In the genomic region with DNA sequence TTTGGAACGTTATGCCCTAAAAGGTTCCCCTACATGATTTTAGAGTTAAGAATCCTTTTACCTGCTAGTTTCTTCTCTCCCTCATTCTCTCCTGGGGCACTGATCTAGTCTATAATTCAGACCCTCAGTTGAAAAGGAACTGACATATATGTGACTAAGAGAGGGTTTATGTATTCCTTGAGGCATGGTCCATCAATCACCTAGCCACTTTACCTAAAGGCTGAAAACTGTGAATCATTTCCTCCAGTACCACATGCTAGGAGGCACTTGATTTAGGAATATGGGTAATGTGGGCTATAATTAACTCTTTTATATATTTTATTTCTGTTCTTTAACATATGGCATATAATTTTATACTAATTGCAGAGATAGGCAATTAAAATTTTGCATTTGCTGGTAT, we compare ENCODE assay signal across 20 cellular contexts.
"Had no signal": no experiment of that assay in that cellular context is flagged by ENCODE, and none has a peak within 500 bp of the region (broad histone marks: within the 10 kb centered on the region; RNA-seq: fewer than 3 reads in every experiment).

No MANE protein-coding gene starts in this region.

- H3K27ac ChIP-seq: hepatocyte, lower lobe of right lung, neutrophil, pancreas, spleen, upper lobe of right lung had no signal

- H3K4me1 ChIP-seq: lower lobe of right lung, pancreas, upper lobe of right lung had no signal

- H3K9me3 Mint-ChIP-seq: activated B cell treated with CpG ODN at 0.5 μM for 24 hours; activated CD4-positive, alpha-beta T cell treated with anti-CD3 and anti-CD28 coated beads, Interleukin-2, amount 10 ng/mL, durations not matched to agents 24 days and 14 days; activated naive CD4-positive, alpha-beta T cell treated with anti-CD3 and anti-CD28 coated beads, Interleukin-2, amount 10 ng/mL, durations not matched to agents 7 days and 5 days; activated naive CD8-positive, alpha-beta T cell treated with anti-CD3 and anti-CD28 coated beads, Interleukin-2, amount 50 U/mL, for 24 hours; activated T-cell treated with anti-CD3 and anti-CD28 coated beads, Interleukin-2, amount 50 U/mL, for 4 hours; natural killer cell; stimulated activated naive B cell treated with anti-CD40 and anti-IgM and Interleukin-4, amounts not matched to agents 10 μg/mL and 1 μg/mL and 100 μg/mL, for 72 hours had no signal

- H3K9me3 ChIP-seq: lower lobe of right lung, neutrophil, pancreas, spleen, upper lobe of right lung had no signal

- H3K4me1 Mint-ChIP-seq: activated CD4-positive, alpha-beta T cell treated with anti-CD3 and anti-CD28 coated beads, Interleukin-2, amount 10 ng/mL, durations not matched to agents 24 days and 14 days; activated naive CD4-positive, alpha-beta T cell treated with anti-CD3 and anti-CD28 coated beads, Interleukin-2, amount 10 ng/mL, durations not matched to agents 7 days and 5 days; activated naive CD8-positive, alpha-beta T cell treated with anti-CD3 and anti-CD28 coated beads, Interleukin-2, amount 50 U/mL, for 24 hours; natural killer cell; stimulated activated naive B cell treated with anti-CD40 and anti-IgM and Interleukin-4, amounts not matched to agents 10 μg/mL and 1 μg/mL and 100 μg/mL, for 72 hours had no signal

- DNase-seq: activated B cell treated with CpG ODN at 0.5 μM for 24 hours; activated CD4-positive, alpha-beta T cell treated with anti-CD3 and anti-CD28 coated beads, Interleukin-2, amount 10 ng/mL, durations not matched to agents 24 days and 14 days; activated CD8-positive, alpha-beta memory T cell treated with anti-CD3 and anti-CD28 coated beads, Interleukin-2, amount 50 U/mL, for 4 hours; activated effector memory CD4-positive, alpha-beta T cell treated with Interleukin-2 at 50 U/mL for 16 hours; activated naive CD4-positive, alpha-beta T cell treated with anti-CD3 and anti-CD28 coated beads, Interleukin-2, amount 10 ng/mL, durations not matched to agents 7 days and 5 days; activated naive CD8-positive, alpha-beta T cell treated with anti-CD3 and anti-CD28 coated beads, Interleukin-2, amount 50 U/mL, for 24 hours; activated T-cell treated with anti-CD3 and anti-CD28 coated beads, Interleukin-2, amount 50 U/mL, for 4 hours; anterior cingulate cortex; dermis blood vessel endothelial cell; effector memory CD4-positive, alpha-beta T cell; left colon; lower lobe of right lung; natural killer cell; pancreas; spleen; stimulated activated naive B cell treated with anti-CD40 and anti-IgM and Interleukin-4, amounts not matched to agents 10 μg/mL and 1 μg/mL and 100 μg/mL, for 72 hours; upper lobe of right lung had no signal

- ATAC-seq: activated naive CD8-positive, alpha-beta T cell treated with anti-CD3 and anti-CD28 coated beads, Interleukin-2, amount 50 U/mL, for 24 hours; activated T-cell treated with anti-CD3 and anti-CD28 coated beads, Interleukin-2, amount 50 U/mL, for 4 hours; left colon; lower lobe of right lung; natural killer cell; pancreas; sciatic nerve; stimulated activated naive B cell treated with anti-CD40 and anti-IgM and Interleukin-4, amounts not matched to agents 10 μg/mL and 1 μg/mL and 100 μg/mL, for 72 hours; upper lobe of right lung had no signal

- H3K27me3 ChIP-seq: hepatocyte, neutrophil, pancreas, spleen, upper lobe of right lung had no signal

- H3K4me3 Mint-ChIP-seq: activated B cell treated with CpG ODN at 0.5 μM for 24 hours; activated CD4-positive, alpha-beta T cell treated with anti-CD3 and anti-CD28 coated beads, Interleukin-2, amount 10 ng/mL, durations not matched to agents 24 days and 14 days; activated naive CD4-positive, alpha-beta T cell treated with anti-CD3 and anti-CD28 coated beads, Interleukin-2, amount 10 ng/mL, durations not matched to agents 7 days and 5 days; activated naive CD8-positive, alpha-beta T cell treated with anti-CD3 and anti-CD28 coated beads, Interleukin-2, amount 50 U/mL, for 24 hours; activated T-cell treated with anti-CD3 and anti-CD28 coated beads, Interleukin-2, amount 50 U/mL, for 4 hours; natural killer cell; stimulated activated naive B cell treated with anti-CD40 and anti-IgM and Interleukin-4, amounts not matched to agents 10 μg/mL and 1 μg/mL and 100 μg/mL, for 72 hours had no signal

- H3K4me3 ChIP-seq: hepatocyte, lower lobe of right lung, pancreas, spleen, upper lobe of right lung had no signal

- H3K36me3 Mint-ChIP-seq: activated naive CD4-positive, alpha-beta T cell treated with anti-CD3 and anti-CD28 coated beads, Interleukin-2, amount 10 ng/mL, durations not matched to agents 7 days and 5 days; natural killer cell had no signal

- H3K36me3 ChIP-seq: lower lobe of right lung, neutrophil, pancreas, spleen, upper lobe of right lung had no signal

- H3K27ac Mint-ChIP-seq: activated B cell treated with CpG ODN at 0.5 μM for 24 hours; activated CD4-positive, alpha-beta T cell treated with anti-CD3 and anti-CD28 coated beads, Interleukin-2, amount 10 ng/mL, durations not matched to agents 24 days and 14 days; activated naive CD4-positive, alpha-beta T cell treated with anti-CD3 and anti-CD28 coated beads, Interleukin-2, amount 10 ng/mL, durations not matched to agents 7 days and 5 days; activated naive CD8-positive, alpha-beta T cell treated with anti-CD3 and anti-CD28 coated beads, Interleukin-2, amount 50 U/mL, for 24 hours; natural killer cell; stimulated activated naive B cell treated with anti-CD40 and anti-IgM and Interleukin-4, amounts not matched to agents 10 μg/mL and 1 μg/mL and 100 μg/mL, for 72 hours had no signal

- H3K27me3 Mint-ChIP-seq: activated B cell treated with CpG ODN at 0.5 μM for 24 hours; activated CD4-positive, alpha-beta T cell treated with anti-CD3 and anti-CD28 coated beads, Interleukin-2, amount 10 ng/mL, durations not matched to agents 24 days and 14 days; activated naive CD4-positive, alpha-beta T cell treated with anti-CD3 and anti-CD28 coated beads, Interleukin-2, amount 10 ng/mL, durations not matched to agents 7 days and 5 days; activated naive CD8-positive, alpha-beta T cell treated with anti-CD3 and anti-CD28 coated beads, Interleukin-2, amount 50 U/mL, for 24 hours; stimulated activated naive B cell treated with anti-CD40 and anti-IgM and Interleukin-4, amounts not matched to agents 10 μg/mL and 1 μg/mL and 100 μg/mL, for 72 hours had no signal

- FAIRE-seq: pancreas had no signal
